In the genomic region with DNA sequence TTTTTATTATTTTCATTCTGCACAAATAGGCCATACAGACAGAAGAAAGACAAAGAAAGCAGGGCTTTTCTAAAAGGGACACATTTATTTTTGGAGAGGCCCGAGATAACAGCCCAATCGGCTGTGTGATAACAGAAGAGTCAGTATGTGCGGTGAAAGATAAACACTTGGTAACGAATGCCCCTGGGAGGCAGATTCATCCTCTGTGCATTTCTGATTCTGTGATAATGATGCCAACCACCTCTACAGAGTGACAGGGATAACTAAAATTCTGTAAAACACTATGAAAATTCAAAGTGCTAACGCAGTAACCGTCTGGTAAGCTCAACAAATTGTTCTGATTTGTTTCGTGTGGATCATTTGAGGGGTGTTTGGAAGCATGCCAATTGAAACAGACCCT, we compare ENCODE assay signal across 19 cellular contexts.
A peak's percentile ranks its signal among the peaks of the same experiment; 100 is the strongest.
DNase-seq lines count a peak whose midpoint lies in the region; ATAC-seq and TF ChIP-seq lines count a peak whose summit lies in the region.
"Had no signal": no experiment of that assay in that cellular context is flagged by ENCODE, and none has a peak within 500 bp of the region (broad histone marks: within the 10 kb centered on the region; RNA-seq: fewer than 3 reads in every experiment).

No MANE protein-coding gene starts in this region.

- H3K4me3 ChIP-seq in heart right ventricle (no peak overlapping the region), right cardiac atrium (ENCODE audit: low read length) (no peak overlapping the region), testis (no peak overlapping the region)
- H3K4me3 ChIP-seq: hepatocyte had no signal

- no peak for TF ChIP-seq CTCF in heart right ventricle (IDR thresholded peaks at IDR 0.05)
- no peak for TF ChIP-seq CTCF in testis (IDR thresholded peaks at IDR 0.05)
- no peak for TF ChIP-seq CTCF in GM10266 (IDR thresholded peaks at IDR 0.05; ENCODE audit: control insufficient read depth, insufficient read depth, low read depth, missing control alignments)

- no peak for ATAC-seq in heart right ventricle
- ATAC-seq in right cardiac atrium: no peak
- ATAC-seq in GM18861 (IDR thresholded peaks at IDR 0.05; ENCODE audit: unreplicated experiment): no peak
- ATAC-seq: Panc1 had no signal

- H3K9me3 ChIP-seq in heart right ventricle (no peaks in the 10 kb centered on the region), right cardiac atrium (ENCODE audit: control insufficient read depth, low read length) (no peaks in the 10 kb centered on the region), testis (no peaks in the 10 kb centered on the region)

- peak overlapping the region in 8 of 10 donors; percentile 41 to 81 (median 74) for H3K27ac ChIP-seq in heart right ventricle
- H3K27ac ChIP-seq in right cardiac atrium (ENCODE audit: low read length): peak overlapping the region; percentile 72
- peak overlapping the region; percentile 67 to 77 for H3K27ac ChIP-seq in testis
- H3K27ac ChIP-seq: KMS-11 had no signal

- DNase-seq in heart right ventricle (no peak), cardiac septum (ENCODE audit: low spot score) (no peak), NCI-H226 (peak; percentile 18), right cardiac atrium (no peak), testis (no peak), GM10266 (ENCODE audit: extremely low spot score) (no peak), GF-D8 (lab: John Stamatoyannopoulos, UW) (no peak)
- DNase-seq: activated CD4-positive, alpha-beta T cell treated with anti-CD3 and anti-CD28 coated beads, Interleukin-2, amount 50 U/mL, for 4 hours; activated naive CD4-positive, alpha-beta T cell treated with Interleukin-2 at 50 U/mL for 16 hours; endodermal cell; H9; islet precursor cell; NCI-H1105 treated with DMSO at 0.1 percent for 48 hours; NCI-H2171; retina had no signal

- H3K27me3 ChIP-seq in heart right ventricle (no peaks in the 10 kb centered on the region), right cardiac atrium (ENCODE audit: control insufficient read depth, insufficient read depth) (no peaks in the 10 kb centered on the region), testis (no peaks in the 10 kb centered on the region)
- H3K27me3 ChIP-seq: hepatocyte had no signal

- intact Hi-C loops in heart right ventricle (cut with DNase I): loop anchor here in 1 of 10 donors (2.0 kb wide), 1 partner anchor 19 kb away; no protein-coding TSS in a partner anchor
- intact Hi-C loops in cardiac septum (cut with DNase I): no loop called here
- intact Hi-C loops in right cardiac atrium (cut with DNase I): no loop called here
- intact Hi-C loops in testis (cut with DNase I; ENCODE audit: low total_unique reads): no loop called here

- peaks cover 0 to 100% (median 40%) of the 10 kb centered on the region in 9 donors for H3K36me3 ChIP-seq in heart right ventricle
- H3K36me3 ChIP-seq in testis (ENCODE audit: low read depth, missing control alignments): no peaks in the 10 kb centered on the region

- TF ChIP-seq POLR2A in testis (IDR thresholded peaks at IDR 0.05): no peak

- WGBS in heart right ventricle, 2 donors: 57 to 58% methylated on average over 7 of the region's 7 CpGs
- 51% methylated on average over 7 of the region's 7 CpGs for WGBS in right cardiac atrium
- 40 to 47% methylated on average over 7 of the region's 7 CpGs for WGBS in testis, 2 donors

- peaks cover 9 to 84% (median 34%) of the 10 kb centered on the region in 9 donors for H3K4me1 ChIP-seq in heart right ventricle
- H3K4me1 ChIP-seq in right cardiac atrium (ENCODE audit: control insufficient read depth, insufficient read depth, low read length): peaks cover 4% of the 10 kb centered on the region
- H3K4me1 ChIP-seq in testis: peaks cover 46% of the 10 kb centered on the region
